ENCODE assay signal across 2 cellular contexts in genomic region chr14:24428628-24429394, GRCh38.
TF ChIP-seq lines count a peak whose summit lies in the region.

No MANE protein-coding gene starts in this region.

TF ChIP-seq in SK-N-SH, 30 proteins besides CTCF, POLR2A, EP300 and RAD21 (continued from another document):
- no peak for TF ChIP-seq USF2 (IDR thresholded peaks at IDR 0.05; ENCODE audit: borderline replicate concordance, low read depth, low read length)
- no peak for TF ChIP-seq USF1 (IDR thresholded peaks at IDR 0.05; ENCODE audit: borderline replicate concordance, low read depth)
- TF ChIP-seq ZBTB33 (IDR thresholded peaks at IDR 0.05; ENCODE audit: borderline replicate concordance, low read depth), result no peak
- TF ChIP-seq NFIC (IDR thresholded peaks at IDR 0.05; ENCODE audit: borderline replicate concordance), result no peak
- no peak for TF ChIP-seq TEAD4 (IDR thresholded peaks at IDR 0.05; ENCODE audit: borderline replicate concordance, insufficient read depth)
- TF ChIP-seq SMC3 (IDR thresholded peaks at IDR 0.05; ENCODE audit: low read depth, low read length), result no peak
- no peak for TF ChIP-seq JUND (IDR thresholded peaks at IDR 0.05)
- TF ChIP-seq RFX5 (IDR thresholded peaks at IDR 0.05; ENCODE audit: low read length), result no peak
- TF ChIP-seq TCF12 (IDR thresholded peaks at IDR 0.05), result no peak
- TF ChIP-seq GATA2 (CRISPR knock-in tag; IDR thresholded peaks at IDR 0.05), result no peak
TF ChIP-seq in SK-N-SH: peak in this region for 0.

TF ChIP-seq in SK-N-SH treated with all-trans-retinoic acid at 6 μM for 48 hours, 23 proteins besides CTCF, POLR2A, EP300 and RAD21 (continued from another document):
- TF ChIP-seq BACH2 (CRISPR knock-in tag; IDR thresholded peaks at IDR 0.05; ENCODE audit: borderline replicate concordance) (no peak), TSHZ2 (CRISPR knock-in tag; IDR thresholded peaks at IDR 0.05) (no peak), ZFP3 (CRISPR knock-in tag; IDR thresholded peaks at IDR 0.05) (no peak), ZFP30 (CRISPR knock-in tag; IDR thresholded peaks at IDR 0.05) (no peak), PATZ1 (CRISPR knock-in tag; IDR thresholded peaks at IDR 0.05; ENCODE audit: borderline replicate concordance) (no peak), RARB (CRISPR knock-in tag; IDR thresholded peaks at IDR 0.05) (no peak), SNAI2 (CRISPR knock-in tag; IDR thresholded peaks at IDR 0.05) (no peak), CREB5 (CRISPR knock-in tag; IDR thresholded peaks at IDR 0.05; ENCODE audit: low read depth) (no peak), ZNF8 (CRISPR knock-in tag; IDR thresholded peaks at IDR 0.05) (no peak), ZNF70 (CRISPR knock-in tag; IDR thresholded peaks at IDR 0.05) (no peak), TOX (CRISPR knock-in tag; IDR thresholded peaks at IDR 0.05; ENCODE audit: borderline replicate concordance) (no peak)
TF ChIP-seq in SK-N-SH treated with all-trans-retinoic acid at 6 μM for 48 hours: peak in this region for 0.
